1 cellular context compared by ENCODE assay signal in genomic region chr20:48750941-48751620, GRCh38.
TF ChIP-seq lines count a peak whose summit lies in the region.

No MANE protein-coding gene starts in this region.

TF ChIP-seq in HepG2, 621 proteins besides CTCF, POLR2A, EP300 and RAD21 (continued from another document and continues in another):
- TF ChIP-seq ZNF281 (CRISPR knock-in tag; IDR thresholded peaks at IDR 0.05; ENCODE audit: borderline replicate concordance) (no peak), HOMEZ (CRISPR knock-in tag; IDR thresholded peaks at IDR 0.05; ENCODE audit: low read depth) (no peak), FOXA1 (IDR thresholded peaks at IDR 0.05) (no peak), FOXA1 (CRISPR knock-in tag; IDR thresholded peaks at IDR 0.05) (peak; percentile 31; the same call in 1 of the 2 replicates), SOX5 (CRISPR knock-in tag; IDR thresholded peaks at IDR 0.05; ENCODE audit: borderline replicate concordance) (peak; percentile 83), ZNF687 (CRISPR knock-in tag; IDR thresholded peaks at IDR 0.05) (0 out of 2 replicates have a peak, but pooled peaks have one; percentile 15), GFI1 (CRISPR knock-in tag; IDR thresholded peaks at IDR 0.05; ENCODE audit: borderline replicate concordance) (no peak), LCORL (IDR thresholded peaks at IDR 0.05) (no peak), LCORL (CRISPR knock-in tag; IDR thresholded peaks at IDR 0.05) (no peak), NR2C2 (CRISPR knock-in tag; IDR thresholded peaks at IDR 0.05; ENCODE audit: borderline replicate concordance) (no peak), NFAT5 (CRISPR knock-in tag; IDR thresholded peaks at IDR 0.05) (no peak), ZBTB38 (CRISPR knock-in tag; IDR thresholded peaks at IDR 0.05) (no peak), ZNF567 (CRISPR knock-in tag; IDR thresholded peaks at IDR 0.05; ENCODE audit: borderline replicate concordance) (no peak), TAF1 (CRISPR knock-in tag; IDR thresholded peaks at IDR 0.05) (no peak), IKZF5 (CRISPR knock-in tag; IDR thresholded peaks at IDR 0.05) (no peak), ZNF776 (CRISPR knock-in tag; IDR thresholded peaks at IDR 0.05) (no peak), ZC3H4 (CRISPR knock-in tag; IDR thresholded peaks at IDR 0.05; ENCODE audit: borderline replicate concordance) (no peak), BRD4 (CRISPR knock-in tag; IDR thresholded peaks at IDR 0.05) (no peak), ZFP36L2 (CRISPR knock-in tag; IDR thresholded peaks at IDR 0.05) (no peak), MYPOP (CRISPR knock-in tag; IDR thresholded peaks at IDR 0.05) (no peak), ZNF720 (CRISPR knock-in tag; IDR thresholded peaks at IDR 0.05) (no peak), FOSL2 (CRISPR knock-in tag; IDR thresholded peaks at IDR 0.05) (no peak), ZNF331 (CRISPR knock-in tag; IDR thresholded peaks at IDR 0.05) (no peak), MIER2 (CRISPR knock-in tag; IDR thresholded peaks at IDR 0.05) (no peak), KDM2A (CRISPR knock-in tag; IDR thresholded peaks at IDR 0.05; ENCODE audit: borderline replicate concordance, low read depth) (no peak), ERF (CRISPR knock-in tag; IDR thresholded peaks at IDR 0.05) (no peak), BHLHE40 (IDR thresholded peaks at IDR 0.05; ENCODE audit: low read length) (peak; percentile 82), PHF5A (CRISPR knock-in tag; IDR thresholded peaks at IDR 0.05; ENCODE audit: low read depth, unreplicated experiment) (no peak), HNF1A (IDR thresholded peaks at IDR 0.05; ENCODE audit: low read depth) (no peak), HNF1A (CRISPR knock-in tag; IDR thresholded peaks at IDR 0.05; ENCODE audit: borderline replicate concordance) (no peak), ZNF230 (CRISPR knock-in tag; IDR thresholded peaks at IDR 0.05) (no peak), TBP (CRISPR knock-in tag; IDR thresholded peaks at IDR 0.05) (no peak), EED (CRISPR knock-in tag; IDR thresholded peaks at IDR 0.05) (peak; percentile 48; the same call in 1 of the 2 replicates), KDM5A (IDR thresholded peaks at IDR 0.05; ENCODE audit: borderline replicate concordance, low read length) (no peak), ZNF788 (CRISPR knock-in tag; IDR thresholded peaks at IDR 0.05; ENCODE audit: borderline replicate concordance) (no peak; the same call in 1 of the 2 replicates), HOXA9 (CRISPR knock-in tag; IDR thresholded peaks at IDR 0.05; ENCODE audit: borderline replicate concordance) (no peak), ZNF746 (CRISPR knock-in tag; IDR thresholded peaks at IDR 0.05) (no peak), DMTF1 (CRISPR knock-in tag; IDR thresholded peaks at IDR 0.05) (no peak)
